In the genomic region with DNA sequence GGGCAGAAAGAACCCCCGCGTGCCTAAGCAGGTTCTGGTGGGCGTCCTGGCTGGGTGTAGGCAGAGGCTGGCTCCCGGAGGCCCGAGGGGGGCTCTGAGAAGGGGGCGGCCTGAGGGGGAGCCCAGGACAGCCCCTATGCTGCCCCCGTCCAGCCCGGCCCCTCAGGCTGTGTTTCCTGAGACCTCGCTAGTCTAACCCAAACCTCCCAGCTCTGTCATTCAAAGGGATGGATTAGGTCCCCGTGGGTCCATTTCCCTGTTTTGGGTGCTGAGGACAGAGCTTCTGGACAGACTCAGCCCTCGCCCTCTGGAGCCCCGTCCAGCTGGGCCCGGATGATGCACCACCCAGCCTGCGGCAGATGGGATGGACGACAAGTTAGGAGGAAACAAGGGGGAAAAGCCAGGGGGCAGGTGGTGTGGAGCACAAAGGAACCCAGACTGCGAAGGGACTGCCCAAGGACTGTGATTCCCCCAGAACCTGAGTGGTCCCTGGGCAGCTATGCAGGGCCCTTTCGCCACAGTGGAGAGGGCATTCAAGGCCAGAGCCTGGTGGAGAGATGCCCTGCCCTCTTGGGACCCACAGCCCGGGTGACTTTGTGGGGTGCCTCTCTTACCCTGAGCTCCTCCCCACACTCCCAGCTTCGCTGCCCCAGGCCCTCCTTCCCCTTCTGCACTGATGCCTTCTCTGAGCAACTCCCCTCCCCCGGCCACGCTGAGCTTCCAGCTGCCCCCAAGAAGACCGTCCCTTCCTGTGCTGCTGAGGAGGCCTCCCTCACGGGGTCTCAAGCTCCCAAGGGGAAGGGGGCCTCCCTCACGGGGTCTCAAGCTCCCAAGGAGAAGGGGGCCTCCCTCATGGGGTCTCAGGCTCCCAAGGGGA, we compare ENCODE assay signal across 2 cellular contexts.
TF ChIP-seq lines count a peak whose summit lies in the region.

No MANE protein-coding gene starts in this region.

TF ChIP-seq in HEK293, 187 proteins besides CTCF, POLR2A, EP300 and RAD21 (continued from another document and continues in another):
- TF ChIP-seq, protein P1, sequence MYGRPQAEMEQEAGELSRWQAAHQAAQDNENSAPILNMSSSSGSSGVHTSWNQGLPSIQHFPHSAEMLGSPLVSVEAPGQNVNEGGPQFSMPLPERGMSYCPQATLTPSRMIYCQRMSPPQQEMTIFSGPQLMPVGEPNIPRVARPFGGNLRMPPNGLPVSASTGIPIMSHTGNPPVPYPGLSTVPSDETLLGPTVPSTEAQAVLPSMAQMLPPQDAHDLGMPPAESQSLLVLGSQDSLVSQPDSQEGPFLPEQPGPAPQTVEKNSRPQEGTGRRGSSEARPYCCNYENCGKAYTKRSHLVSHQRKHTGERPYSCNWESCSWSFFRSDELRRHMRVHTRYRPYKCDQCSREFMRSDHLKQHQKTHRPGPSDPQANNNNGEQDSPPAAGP (tag by site-specific recombination; IDR thresholded peaks at IDR 0.05), result no peak
- TF ChIP-seq ZNF777 (tag by site-specific recombination; IDR thresholded peaks at IDR 0.05; ENCODE audit: borderline replicate concordance) (no peak), GLIS1 (tag by site-specific recombination; IDR thresholded peaks at IDR 0.05) (peak; percentile 6; the same call in 1 of the 2 replicates), ZBTB48 (tag by site-specific recombination; IDR thresholded peaks at IDR 0.05) (peak; percentile 93), ZSCAN23 (tag by site-specific recombination; IDR thresholded peaks at IDR 0.05) (0 out of 2 replicates have a peak, but pooled peaks have one; percentile 10), ZNF366 (tag by site-specific recombination; conservative IDR thresholded peaks at IDR 0.05) (peak; percentile 72), ZNF561 (tag by site-specific recombination; IDR thresholded peaks at IDR 0.05; ENCODE audit: borderline replicate concordance) (no peak), SP3 (tag by site-specific recombination; IDR thresholded peaks at IDR 0.05) (no peak), HIC1 (tag by site-specific recombination; IDR thresholded peaks at IDR 0.05) (peak; percentile 90), PRDM10 (tag by site-specific recombination; IDR thresholded peaks at IDR 0.05) (peak; percentile 78), GLIS2 (tag by site-specific recombination; IDR thresholded peaks at IDR 0.05) (no peak)
- TF ChIP-seq, protein P2, sequence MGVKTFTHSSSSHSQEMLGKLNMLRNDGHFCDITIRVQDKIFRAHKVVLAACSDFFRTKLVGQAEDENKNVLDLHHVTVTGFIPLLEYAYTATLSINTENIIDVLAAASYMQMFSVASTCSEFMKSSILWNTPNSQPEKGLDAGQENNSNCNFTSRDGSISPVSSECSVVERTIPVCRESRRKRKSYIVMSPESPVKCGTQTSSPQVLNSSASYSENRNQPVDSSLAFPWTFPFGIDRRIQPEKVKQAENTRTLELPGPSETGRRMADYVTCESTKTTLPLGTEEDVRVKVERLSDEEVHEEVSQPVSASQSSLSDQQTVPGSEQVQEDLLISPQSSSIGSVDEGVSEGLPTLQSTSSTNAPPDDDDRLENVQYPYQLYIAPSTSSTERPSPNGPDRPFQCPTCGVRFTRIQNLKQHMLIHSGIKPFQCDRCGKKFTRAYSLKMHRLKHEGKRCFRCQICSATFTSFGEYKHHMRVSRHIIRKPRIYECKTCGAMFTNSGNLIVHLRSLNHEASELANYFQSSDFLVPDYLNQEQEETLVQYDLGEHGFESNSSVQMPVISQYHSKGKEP (tag by site-specific recombination; IDR thresholded peaks at IDR 0.05), result 0 out of 2 replicates have a peak, but pooled peaks have one; percentile 17

TF ChIP-seq in neural cell, 6 proteins besides CTCF, POLR2A, EP300 and RAD21 (continued from another document):
- no peak for TF ChIP-seq REST (IDR thresholded peaks at IDR 0.05; ENCODE audit: borderline replicate concordance)
- no peak for TF ChIP-seq EZH2 (IDR thresholded peaks at IDR 0.05; ENCODE audit: borderline replicate concordance, insufficient read depth, low read length, poor library complexity, severe bottlenecking)
